In the genomic region with DNA sequence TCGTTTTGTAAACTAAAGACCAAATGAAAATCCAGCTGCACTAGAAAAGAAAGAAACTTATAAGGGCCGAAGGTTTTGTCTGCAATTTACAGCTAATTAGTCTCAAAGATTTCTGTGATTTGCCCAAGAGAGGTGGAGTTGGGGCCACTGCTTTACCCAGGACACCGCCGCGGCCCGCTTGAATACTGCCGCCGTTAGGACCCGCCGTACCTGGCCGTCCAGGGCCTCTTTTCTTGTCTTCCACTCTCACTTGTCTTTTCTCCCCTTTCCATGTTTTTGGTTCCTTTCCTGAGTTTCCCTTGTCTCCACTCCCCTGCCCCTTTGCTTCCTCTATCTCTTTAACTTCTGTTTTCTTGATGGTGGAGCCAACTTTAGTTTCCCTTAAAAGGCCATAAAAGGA, we compare ENCODE assay signal across 8 cellular contexts. TPM values are rescaled to one million over a fixed set of nuclear protein-coding genes. Genes with fewer than 3 reads are reported as not detected.
DNase-seq lines count a peak whose midpoint lies in the region; ATAC-seq, FAIRE-seq and TF ChIP-seq lines count a peak whose summit lies in the region.

No MANE protein-coding gene starts in this region.

- no peaks in the 10 kb centered on the region for H4K20me1 ChIP-seq in K562 (replicated peaks; ENCODE audit: control insufficient read depth, insufficient read depth, low read length)
- no peaks in the 10 kb centered on the region for H4K20me1 ChIP-seq in keratinocyte (ENCODE audit: control insufficient read depth, extremely low read depth, insufficient read depth, low read length)

- peaks cover 14 to 15% of the 10 kb centered on the region in 2 experiments for H3K4me1 ChIP-seq in K562 (replicated peaks in 1 of 2; ENCODE audit: control insufficient read depth in 2 of 2, insufficient read depth in 2 of 2, low read length in 2 of 2)
- peaks cover 11% of the 10 kb centered on the region for H3K4me1 ChIP-seq in keratinocyte (ENCODE audit: control insufficient read depth, extremely low read depth, insufficient read depth, low read length)
- peaks cover 6 to 51% (median 27%) of the 10 kb centered on the region in 6 donors for H3K4me1 ChIP-seq in spleen

- FAIRE-seq in K562 (lab: Jason Lieb, UNC): no peak
- FAIRE-seq in keratinocyte (lab: Jason Lieb, UNC): no peak

- 2% methylated on average over 11 of the region's 11 CpGs for WGBS in K562 (ENCODE audit: insufficient coverage, low coverage, missing lambda C conversion rate)
- WGBS in spleen, 5 donors: 0 to 1% (median 0%) methylated on average over 11 of the region's 11 CpGs

- dilution Hi-C loops in keratinocyte (cut with MboI; ENCODE audit: extremely low pct_ligation_motif_present, low sequenced_read_pairs): no loop called here

- TF ChIP-seq POLR2A in K562 (conservative IDR thresholded peaks at IDR 0.05) (no peak), spleen (IDR thresholded peaks at IDR 0.05) (no peak)

- no peak for TF ChIP-seq RAD21 in K562 (CRISPR knock-in tag; conservative IDR thresholded peaks at IDR 0.05 in 1 of 2, IDR thresholded peaks at IDR 0.05 in 1 of 2)

- H3K27me3 ChIP-seq in K562 (ENCODE audit: control insufficient read depth in 2 of 2, insufficient read depth in 2 of 2, low read length in 2 of 2) (no peaks in the 10 kb centered on the region), keratinocyte (ENCODE audit: control insufficient read depth, extremely low read depth, insufficient read depth, low read length) (no peaks in the 10 kb centered on the region), spleen (replicated peaks in 1 of 7) (no peaks in the 10 kb centered on the region)

- no peak for TF ChIP-seq CTCF in K562 (IDR thresholded peaks at IDR 0.05 in 2 of 3, conservative IDR thresholded peaks at IDR 0.05 in 1 of 3; ENCODE audit: insufficient read depth in 2 of 3, low read depth in 1 of 3, low read length in 3 of 3)
- TF ChIP-seq CTCF in keratinocyte (optimal IDR thresholded peaks at IDR 0.05 in 1 of 3, IDR thresholded peaks at IDR 0.05 in 1 of 3, conservative IDR thresholded peaks at IDR 0.05 in 1 of 3; ENCODE audit: extremely low read depth in 1 of 3, insufficient read depth in 2 of 3, low read length in 3 of 3): no peak
- TF ChIP-seq CTCF in spleen (IDR thresholded peaks at IDR 0.05 in 8 of 11, conservative IDR thresholded peaks at IDR 0.05 in 3 of 11): no peak

- H3K9ac ChIP-seq in K562 (ENCODE audit: insufficient read depth in 1 of 2, low read depth in 2 of 2, low read length in 2 of 2) (peak overlapping the region; percentile 87 to 95), keratinocyte (ENCODE audit: control insufficient read depth, extremely low read depth, insufficient read depth, low read length) (peak overlapping the region; percentile 93)

- in situ Hi-C loops in K562 (cut with MboI): no loop called here

- H3K9me1 ChIP-seq in K562 (ENCODE audit: control insufficient read depth, insufficient read depth, low read length): no peaks in the 10 kb centered on the region
- no peaks in the 10 kb centered on the region for H3K9me1 ChIP-seq in keratinocyte (ENCODE audit: control insufficient read depth, extremely low read depth, insufficient read depth, low read length)

- ATAC-seq in K562 (peak; percentile 62), GM21515 (IDR thresholded peaks at IDR 0.05; ENCODE audit: unreplicated experiment) (no peak)

- intact Hi-C loops in K562 (cut with micrococcal nuclease): loop anchor here (1.0 kb wide), 2 partner anchors 15 to 25 kb away; partner anchors contain the start of gene CCNL1
- intact Hi-C loops in spleen (cut with DNase I; ENCODE audit: low total_unique reads): no loop called here

- H3K36me3 ChIP-seq in K562 (ENCODE audit: control insufficient read depth, insufficient read depth, low read length): no peaks in the 10 kb centered on the region; the same call in 2 of the 3 replicates
- no peaks in the 10 kb centered on the region for H3K36me3 ChIP-seq in keratinocyte (ENCODE audit: control insufficient read depth in 2 of 2, extremely low read depth in 1 of 2, insufficient read depth in 2 of 2, low read length in 2 of 2)
- peaks cover 0 to 12% (median 0%) of the 10 kb centered on the region in 6 donors for H3K36me3 ChIP-seq in spleen

- CTCF ChIA-PET in K562 (lab: Yijun Ruan, JAX; ENCODE audit: low intra/inter-chr PET ratio): interaction anchor here (0.6 to 2.3 kb wide), 2 partner anchors 15 to 230 kb away, joined by 3 to 8 read pairs; partner anchors contain the start of gene CCNL1

- H3K4me2 ChIP-seq in K562 (ENCODE audit: insufficient read depth, low read length) (peak overlapping the region; percentile 92), keratinocyte (ENCODE audit: control insufficient read depth, extremely low read depth, insufficient read depth, low read depth, low read length) (peak overlapping the region; percentile 85)

- POLR2A ChIA-PET in K562 (lab: Yijun Ruan, JAX): interaction anchor here (0.6 to 7.8 kb wide), 10 partner anchors 9 to 673 kb away, joined by 3 to 272 read pairs (median 4); partner anchors contain the start of gene CCNL1

- TF ChIP-seq EP300 in K562 (IDR thresholded peaks at IDR 0.05; ENCODE audit: low read length): no peak

- no peaks in the 10 kb centered on the region for H3K9me3 ChIP-seq in K562 (replicated peaks; ENCODE audit: control insufficient read depth, insufficient read depth, low read depth, low read length)
- H3K9me3 ChIP-seq in keratinocyte (ENCODE audit: control insufficient read depth, low read depth, low read length): no peaks in the 10 kb centered on the region
- peaks cover 0 to 15% (median 0%) of the 10 kb centered on the region in 8 donors for H3K9me3 ChIP-seq in spleen

- H2AFZ ChIP-seq in K562 (ENCODE audit: low read depth, low read length) (peak overlapping the region; percentile 68), keratinocyte (ENCODE audit: control insufficient read depth, low read length) (peak overlapping the region; percentile 93)

- H3K27ac ChIP-seq in K562 (ENCODE audit: extremely low read depth, low read depth, low read length): peak overlapping the region; percentile 97
- peak overlapping the region; percentile 97 for H3K27ac ChIP-seq in keratinocyte (ENCODE audit: control insufficient read depth, insufficient read depth, low read length)
- H3K27ac ChIP-seq in spleen: peak overlapping the region; percentile 94 to 99 (median 97)

- DNase-seq in NCI-H2171 treated with DMSO at 0.1 percent for 48 hours (lab: John Stamatoyannopoulos, UW) (peak; percentile 30), NCI-H2171 (lab: John Stamatoyannopoulos, UW) (no peak), NCI-H69 (lab: John Stamatoyannopoulos, UW) (peak; percentile 33), K562 (ENCODE audit: extremely low read depth in 1 of 4, low spot score in 3 of 4) (peak; percentile 38 to 68 (median 52)), keratinocyte (ENCODE audit: low read depth, low spot score) (no peak), spleen (peak; percentile 89), OCI-M2 (lab: John Stamatoyannopoulos, UW; ENCODE audit: unreplicated experiment) (no peak)

- no TSS peak for BruUV-seq in K562 (replicated peaks; lab: Mats Ljungman, UMichigan)

- peaks cover 27% of the 10 kb centered on the region for H3K79me2 ChIP-seq in K562 (ENCODE audit: control insufficient read depth, insufficient read depth, low read length)
- peaks cover 18% of the 10 kb centered on the region for H3K79me2 ChIP-seq in keratinocyte (ENCODE audit: control insufficient read depth, insufficient read depth, low read length)

- H3K4me3 ChIP-seq in K562 (peak overlapping the region; percentile 67), keratinocyte (ENCODE audit: control insufficient read depth in 2 of 3, extremely low read depth in 1 of 3, insufficient read depth in 2 of 3, low read depth in 1 of 3, low read length in 3 of 3) (peak overlapping the region; percentile 65 to 97 (median 95)), spleen (peak overlapping the region; percentile 47 to 73 (median 50))

TF ChIP-seq in K562, 482 proteins besides CTCF, POLR2A, EP300 and RAD21 (continues in another document):
- TF ChIP-seq THRB (CRISPR knock-in tag; conservative IDR thresholded peaks at IDR 0.05): 0 out of 2 replicates have a peak, but pooled peaks have one; percentile 7

RNA-seq across cellular contexts. Expression of gene CCNL1, which starts 15.7 kb away (rescaled TPM):
- total RNA-seq in K562 (2011; cell fraction: chromatin; rRNA removed; ENCODE audit: low replicate concordance): 412 and 933 TPM in 2 replicates
- total RNA-seq in K562 (2011; cell fraction: nucleolus; rRNA removed): 305 and 368 TPM in 2 replicates
- 399 and 401 TPM in 2 replicates for total RNA-seq in K562 (2011; cell fraction: nucleoplasm; rRNA removed)
- total RNA-seq in K562 (2014; rRNA removed) (132 and 172 TPM in 2 replicates), K562 (2014; rRNA removed; fragmentation: Illumina TruSeq; extraction: Trizol) (124 and 133 TPM in 2 replicates), K562 (2015; rRNA removed; fragmentation: Illumina TruSeq; extraction: Trizol) (153 and 161 TPM in 2 replicates), K562 (2021) (112 and 126 TPM in 2 replicates), spleen (100 to 1,000 TPM; 187 to 405 (median 247) TPM)
- polyA plus RNA-seq in K562 (2011; rRNA removed) (186 and 201 TPM in 2 replicates), K562 (2014; fragmentation: Illumina TruSeq; extraction: Trizol) (77.7 and 107 TPM in 2 replicates), K562 (2014; fragmentation: Nextera tagmentation; extraction: Ambion mirVana) (10 to 100 TPM; 16.1 to 32.4 TPM), K562 (2014; rRNA removed) (134 and 154 TPM in 2 replicates), keratinocyte (59.1 to 136 TPM (median 118 TPM) in 3 replicates), spleen (100 to 1,000 TPM in 2 of 3 donors, 10 to 100 TPM in 1; 76.9 to 168 (median 115) TPM)
- polyA plus RNA-seq in K562 (2011; cell fraction: cytosol; rRNA removed): 57.8 and 58.8 TPM in 2 replicates
- 1,501 and 1,632 TPM in 2 replicates for polyA plus RNA-seq in K562 (2011; cell fraction: nucleus; rRNA removed)
- 70.5 and 112 TPM in 2 replicates for polyA plus RNA-seq in K562 (2012)
- polyA minus RNA-seq in K562 (2011; rRNA and poly(A)+ RNA removed): 210 and 248 TPM in 2 replicates
- 78.9 and 112 TPM in 2 replicates for polyA minus RNA-seq in K562 (2011; cell fraction: cytosol; rRNA and poly(A)+ RNA removed)
- polyA minus RNA-seq in K562 (2011; cell fraction: nucleus; rRNA and poly(A)+ RNA removed): 962 and 1,250 TPM in 2 replicates
- polyA plus RNA-seq in keratinocyte (2011; ENCODE audit: low read depth): 698 TPM
- 11.9 and 23.3 TPM in 2 replicates for polyA plus RNA-seq in keratinocyte (2011; cell fraction: cytosol; rRNA removed)
- polyA plus RNA-seq in keratinocyte (2011; cell fraction: nucleus; rRNA removed): 262 and 357 TPM in 2 replicates
- polyA plus RNA-seq in keratinocyte (2012; ENCODE audit: low replicate concordance): 33.1 and 117 TPM in 2 replicates
- 27.8 to 153 TPM (median 85.5 TPM) in 3 replicates for polyA minus RNA-seq in keratinocyte
- polyA minus RNA-seq in keratinocyte (2011; cell fraction: cytosol; rRNA and poly(A)+ RNA removed): 33.8 TPM
- 279 and 325 TPM in 2 replicates for polyA minus RNA-seq in keratinocyte (2011; cell fraction: nucleus; rRNA and poly(A)+ RNA removed)

Comparison
In these comparisons a context has a peak if more than half of its experiments do, and no peak if none do; other contexts are left out.
1. DNase-seq: peak in NCI-H2171 treated with DMSO at 0.1 percent for 48 hours (single experiment), NCI-H69 (single experiment), K562 (4 of 4) and spleen (single experiment); none in NCI-H2171 (single experiment), keratinocyte (single experiment) and OCI-M2 (single experiment).
2. Peak in every context shown above with its lines, with median percentiles within 50 percentile points of each other: H3K27ac ChIP-seq and H3K4me3 ChIP-seq.